ENCODE assay signal across 30 cellular contexts in the genomic region with DNA sequence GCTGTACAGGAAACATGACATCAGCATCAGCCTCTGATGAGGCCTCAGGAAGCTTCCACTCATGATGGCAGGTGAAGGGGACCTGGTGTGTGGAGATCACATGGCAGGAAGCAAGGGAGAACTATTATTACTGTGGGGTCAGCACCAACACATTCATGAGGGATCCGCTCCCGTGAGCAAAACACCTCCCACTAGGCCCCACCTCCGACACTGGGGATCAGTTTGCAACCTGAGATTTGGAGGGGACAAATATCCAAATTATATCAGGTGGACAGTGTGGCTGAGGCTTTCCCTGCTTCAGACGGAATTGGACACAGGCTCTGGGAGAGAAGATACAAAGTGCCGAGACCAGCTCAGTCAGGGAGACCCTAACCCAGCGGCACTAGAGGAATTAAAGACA.
"Had no signal": no experiment of that assay in that cellular context is flagged by ENCODE, and none has a peak within 500 bp of the region (broad histone marks: within the 10 kb centered on the region; RNA-seq: fewer than 3 reads in every experiment).

No MANE protein-coding gene starts in this region.

- H3K27me3 Mint-ChIP-seq: activated CD4-positive, alpha-beta memory T cell treated with anti-CD3 and anti-CD28 coated beads, Interleukin-2, amount 10 ng/mL, durations not matched to agents 7 days and 5 days; activated CD4-positive, alpha-beta T cell treated with anti-CD3 and anti-CD28 coated beads for 36 hours; activated CD4-positive, alpha-beta T cell treated with anti-CD3 and anti-CD28 coated beads, Interleukin-2, amount 10 ng/mL, durations not matched to agents 7 days and 5 days; activated CD8-positive, alpha-beta memory T cell treated with anti-CD3 and anti-CD28 coated beads, Interleukin-2, amount 10 ng/mL, durations not matched to agents 7 days and 5 days; activated naive CD8-positive, alpha-beta T cell treated with anti-CD3 and anti-CD28 coated beads for 36 hours; activated naive CD8-positive, alpha-beta T cell treated with anti-CD3 and anti-CD28 coated beads, Interleukin-2, amount 50 U/mL, for 24 hours had no signal

- H3K9me3 ChIP-seq: adrenal gland, body of pancreas, gastroesophageal sphincter had no signal

- H3K4me3 ChIP-seq: adrenal gland, body of pancreas, dorsolateral prefrontal cortex, esophagus squamous epithelium, gastroesophageal sphincter, heart right ventricle had no signal

- H3K36me3 ChIP-seq: adrenal gland, esophagus squamous epithelium, gastroesophageal sphincter, heart right ventricle had no signal

- H3K4me3 Mint-ChIP-seq: activated CD4-positive, alpha-beta memory T cell treated with anti-CD3 and anti-CD28 coated beads, Interleukin-2, amount 10 ng/mL, durations not matched to agents 7 days and 5 days; activated CD4-positive, alpha-beta T cell treated with anti-CD3 and anti-CD28 coated beads for 36 hours; activated CD4-positive, alpha-beta T cell treated with anti-CD3 and anti-CD28 coated beads, Interleukin-2, amount 10 ng/mL, durations not matched to agents 7 days and 5 days; activated CD8-positive, alpha-beta memory T cell treated with anti-CD3 and anti-CD28 coated beads, Interleukin-2, amount 10 ng/mL, durations not matched to agents 7 days and 5 days; activated naive CD8-positive, alpha-beta T cell treated with anti-CD3 and anti-CD28 coated beads for 36 hours; activated naive CD8-positive, alpha-beta T cell treated with anti-CD3 and anti-CD28 coated beads, Interleukin-2, amount 50 U/mL, for 24 hours; dendritic cell treated with granulocyte-macrophage colony-stimulating factor and Interleukin-4, amounts not matched to agents 40 ng/mL and 50 ng/mL, for 4 days had no signal

- H3K27ac Mint-ChIP-seq: activated CD4-positive, alpha-beta memory T cell treated with anti-CD3 and anti-CD28 coated beads, Interleukin-2, amount 10 ng/mL, durations not matched to agents 7 days and 5 days; activated CD4-positive, alpha-beta T cell treated with anti-CD3 and anti-CD28 coated beads for 36 hours; activated CD4-positive, alpha-beta T cell treated with anti-CD3 and anti-CD28 coated beads, Interleukin-2, amount 10 ng/mL, durations not matched to agents 7 days and 5 days; activated CD8-positive, alpha-beta memory T cell treated with anti-CD3 and anti-CD28 coated beads, Interleukin-2, amount 10 ng/mL, durations not matched to agents 7 days and 5 days; activated naive CD8-positive, alpha-beta T cell treated with anti-CD3 and anti-CD28 coated beads for 36 hours; activated naive CD8-positive, alpha-beta T cell treated with anti-CD3 and anti-CD28 coated beads, Interleukin-2, amount 50 U/mL, for 24 hours; dendritic cell treated with granulocyte-macrophage colony-stimulating factor and Interleukin-4, amounts not matched to agents 40 ng/mL and 50 ng/mL, for 4 days had no signal

- H3K27ac ChIP-seq: adrenal gland, body of pancreas, dorsolateral prefrontal cortex, esophagus squamous epithelium, gastroesophageal sphincter, heart right ventricle had no signal

- H3K4me1 ChIP-seq: body of pancreas had no signal

- DNase-seq: activated CD4-positive, alpha-beta memory T cell treated with anti-CD3 and anti-CD28 coated beads, Interleukin-2, amount 10 ng/mL, durations not matched to agents 7 days and 5 days; activated CD4-positive, alpha-beta T cell treated with anti-CD3 and anti-CD28 coated beads for 36 hours; activated CD4-positive, alpha-beta T cell treated with anti-CD3 and anti-CD28 coated beads, Interleukin-2, amount 10 ng/mL, durations not matched to agents 7 days and 5 days; activated CD4-positive, alpha-beta T cell treated with anti-CD3 and anti-CD28 coated beads, Interleukin-2, amount 50 U/mL, for 4 hours; activated CD4-positive, CD25-positive, alpha-beta regulatory T cell; activated CD4-positive, CD25-positive, alpha-beta regulatory T cell treated with anti-CD3 and anti-CD28 coated beads, Interleukin-2, amount 50 U/mL, for 72 hours; activated CD8-positive, alpha-beta memory T cell treated with anti-CD3 and anti-CD28 coated beads, Interleukin-2, amount 10 ng/mL, durations not matched to agents 7 days and 5 days; activated CD8-positive, alpha-beta memory T cell treated with anti-CD3 and anti-CD28 coated beads, Interleukin-2, amount 50 U/mL, for 4 hours; activated gamma-delta T cell; activated naive CD4-positive, alpha-beta T cell; activated naive CD4-positive, alpha-beta T cell treated with anti-CD3 and anti-CD28 coated beads, Interleukin-2, amount 50 U/mL, for 16 hours; activated naive CD8-positive, alpha-beta T cell treated with anti-CD3 and anti-CD28 coated beads for 36 hours; activated naive CD8-positive, alpha-beta T cell treated with anti-CD3 and anti-CD28 coated beads, Interleukin-2, amount 50 U/mL, for 24 hours; activated T-cell treated with anti-CD3 and anti-CD28 coated beads, Interleukin-2, amount 50 U/mL, for 1 hour; activated T-cell treated with anti-CD3 and anti-CD28 coated beads, Interleukin-2, amount 50 U/mL, for 48 hours; adrenal gland; amygdala; aorta; body of pancreas; caudate nucleus; dorsolateral prefrontal cortex; effector memory CD4-positive, alpha-beta T cell; erythroblast; esophagus squamous epithelium; foreskin melanocyte; heart right ventricle; T-helper 1 cell; T-helper 2 cell had no signal

- H3K27me3 ChIP-seq: adrenal gland, body of pancreas, dorsolateral prefrontal cortex, gastroesophageal sphincter, heart right ventricle had no signal
